In genomic region chr13:64470751-64471150, GRCh38 we compare ENCODE assay signal across 27 cellular contexts.
"Had no signal": no experiment of that assay in that cellular context is flagged by ENCODE, and none has a peak within 500 bp of the region (broad histone marks: within the 10 kb centered on the region; RNA-seq: fewer than 3 reads in every experiment).

No MANE protein-coding gene starts in this region.

- H3K4me2 ChIP-seq: hepatocyte had no signal

- H3K27me3 ChIP-seq: ascending aorta, breast epithelium, cardiac muscle cell, esophagus squamous epithelium, gastroesophageal sphincter, heart right ventricle, hepatocyte had no signal

- ATAC-seq: activated CD4-positive, alpha-beta T cell treated with anti-CD3 and anti-CD28 coated beads for 36 hours; activated CD8-positive, alpha-beta memory T cell treated with anti-CD3 and anti-CD28 coated beads, Interleukin-2, amount 10 ng/mL, durations not matched to agents 7 days and 5 days; activated CD8-positive, alpha-beta T cell treated with anti-CD3 and anti-CD28 coated beads, Interleukin-2, amount 10 ng/mL, durations not matched to agents 7 days and 5 days; effector memory CD8-positive, alpha-beta T cell; gastroesophageal sphincter; heart right ventricle had no signal

- DNase-seq: activated CD4-positive, alpha-beta memory T cell treated with anti-CD3 and anti-CD28 coated beads for 36 hours; activated CD4-positive, alpha-beta T cell treated with anti-CD3 and anti-CD28 coated beads for 36 hours; activated CD4-positive, alpha-beta T cell treated with anti-CD3 and anti-CD28 coated beads, Interleukin-2, amount 10 ng/mL, durations not matched to agents 24 days and 14 days; activated CD4-positive, CD25-positive, alpha-beta regulatory T cell; activated CD4-positive, CD25-positive, alpha-beta regulatory T cell treated with anti-CD3 and anti-CD28 coated beads, Interleukin-2, amount 50 U/mL, for 72 hours; activated CD8-positive, alpha-beta memory T cell treated with anti-CD3 and anti-CD28 coated beads, Interleukin-2, amount 10 ng/mL, durations not matched to agents 7 days and 5 days; activated CD8-positive, alpha-beta memory T cell treated with anti-CD3 and anti-CD28 coated beads, Interleukin-2, amount 50 U/mL, for 4 hours; activated CD8-positive, alpha-beta T cell treated with anti-CD3 and anti-CD28 coated beads, Interleukin-2, amount 10 ng/mL, durations not matched to agents 7 days and 5 days; activated effector memory CD4-positive, alpha-beta T cell treated with anti-CD3 and anti-CD28 coated beads, Interleukin-2, amount 50 U/mL, for 16 hours; activated naive CD4-positive, alpha-beta T cell treated with anti-CD3 and anti-CD28 coated beads, Interleukin-2, amount 50 U/mL, for 16 hours; activated T-cell treated with anti-CD3 and anti-CD28 coated beads, Interleukin-2, amount 50 U/mL, for 1 hour; activated T-cell treated with anti-CD3 and anti-CD28 coated beads, Interleukin-2, amount 50 U/mL, for 48 hours; amygdala; cortex of kidney; dermis blood vessel endothelial cell; effector CD4-positive, alpha-beta T cell; effector memory CD8-positive, alpha-beta T cell; esophagus squamous epithelium; foreskin melanocyte; heart right ventricle; T-helper 2 cell had no signal

- H3K4me1 ChIP-seq: ascending aorta, breast epithelium, esophagus squamous epithelium, gastroesophageal sphincter, heart right ventricle had no signal

- H2AFZ ChIP-seq: hepatocyte had no signal

- H3K36me3 ChIP-seq: ascending aorta, breast epithelium, cardiac muscle cell, esophagus squamous epithelium, gastroesophageal sphincter, heart right ventricle had no signal

- H3K4me3 ChIP-seq: ascending aorta, breast epithelium, cardiac muscle cell, esophagus squamous epithelium, gastroesophageal sphincter, heart right ventricle, hepatocyte had no signal

- H3K9me3 ChIP-seq: ascending aorta, breast epithelium, gastroesophageal sphincter had no signal

- H3K27ac ChIP-seq: ascending aorta, breast epithelium, cardiac muscle cell, epithelial cell of prostate, esophagus squamous epithelium, gastroesophageal sphincter, heart right ventricle, hepatocyte had no signal

- H3K79me2 ChIP-seq: hepatocyte had no signal
